1 cellular context compared by ENCODE assay signal in genomic region chr2:215874418-215874817, GRCh38.
TF ChIP-seq lines count a peak whose summit lies in the region.

No MANE protein-coding gene starts in this region.

TF ChIP-seq in HepG2, 621 proteins besides CTCF, POLR2A, EP300 and RAD21 (continued from another document):
- TF ChIP-seq ZNF646 (CRISPR knock-in tag; IDR thresholded peaks at IDR 0.05) (no peak), NR2C2 (CRISPR knock-in tag; IDR thresholded peaks at IDR 0.05; ENCODE audit: borderline replicate concordance) (no peak)
- TF ChIP-seq, protein P1, sequence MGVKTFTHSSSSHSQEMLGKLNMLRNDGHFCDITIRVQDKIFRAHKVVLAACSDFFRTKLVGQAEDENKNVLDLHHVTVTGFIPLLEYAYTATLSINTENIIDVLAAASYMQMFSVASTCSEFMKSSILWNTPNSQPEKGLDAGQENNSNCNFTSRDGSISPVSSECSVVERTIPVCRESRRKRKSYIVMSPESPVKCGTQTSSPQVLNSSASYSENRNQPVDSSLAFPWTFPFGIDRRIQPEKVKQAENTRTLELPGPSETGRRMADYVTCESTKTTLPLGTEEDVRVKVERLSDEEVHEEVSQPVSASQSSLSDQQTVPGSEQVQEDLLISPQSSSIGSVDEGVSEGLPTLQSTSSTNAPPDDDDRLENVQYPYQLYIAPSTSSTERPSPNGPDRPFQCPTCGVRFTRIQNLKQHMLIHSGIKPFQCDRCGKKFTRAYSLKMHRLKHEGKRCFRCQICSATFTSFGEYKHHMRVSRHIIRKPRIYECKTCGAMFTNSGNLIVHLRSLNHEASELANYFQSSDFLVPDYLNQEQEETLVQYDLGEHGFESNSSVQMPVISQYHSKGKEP (CRISPR knock-in tag; IDR thresholded peaks at IDR 0.05): no peak
TF ChIP-seq in HepG2: peak in this region for 0.
